Comparison of ENCODE assay signal across 1 cellular context in the genomic region with DNA sequence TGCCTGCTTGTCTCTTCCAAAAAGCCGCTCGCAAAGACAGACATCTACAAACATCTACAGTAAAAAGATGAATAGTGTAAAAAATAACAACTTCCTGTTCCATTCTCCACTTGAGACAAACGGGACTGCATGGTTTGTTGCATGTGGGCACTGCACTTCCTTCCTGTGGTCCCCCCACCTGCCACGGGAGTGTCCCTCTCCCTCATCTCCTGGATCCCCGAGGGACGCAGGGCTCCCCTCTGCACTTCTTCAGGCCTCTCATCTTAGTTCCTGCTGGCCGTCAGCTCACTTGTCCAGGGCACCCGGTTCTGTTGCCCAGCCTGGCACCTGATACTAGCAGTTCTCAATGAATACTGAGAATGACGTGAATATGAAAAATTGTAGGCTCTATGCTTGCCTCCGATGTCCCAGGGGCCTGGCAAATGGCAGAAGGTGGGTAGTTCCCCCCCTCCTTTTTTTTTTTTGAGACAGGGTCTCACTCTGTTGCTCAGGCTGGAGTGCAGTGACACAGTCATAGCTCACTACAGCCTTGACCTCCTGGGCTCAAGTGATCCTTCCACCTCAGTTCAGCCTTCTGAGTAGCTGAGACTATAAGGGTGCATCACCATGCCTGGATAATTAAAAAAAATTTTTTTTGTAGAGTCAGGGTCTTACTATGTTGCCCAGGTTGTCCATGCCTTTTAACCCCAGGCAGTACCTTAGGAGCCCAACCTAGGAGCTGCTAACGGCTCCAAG.
TF ChIP-seq lines count a peak whose summit lies in the region.

No MANE protein-coding gene starts in this region.

TF ChIP-seq in GM12878, 131 proteins besides CTCF, POLR2A, EP300 and RAD21 (continued from another document and continues in another):
- TF ChIP-seq, protein P1, sequence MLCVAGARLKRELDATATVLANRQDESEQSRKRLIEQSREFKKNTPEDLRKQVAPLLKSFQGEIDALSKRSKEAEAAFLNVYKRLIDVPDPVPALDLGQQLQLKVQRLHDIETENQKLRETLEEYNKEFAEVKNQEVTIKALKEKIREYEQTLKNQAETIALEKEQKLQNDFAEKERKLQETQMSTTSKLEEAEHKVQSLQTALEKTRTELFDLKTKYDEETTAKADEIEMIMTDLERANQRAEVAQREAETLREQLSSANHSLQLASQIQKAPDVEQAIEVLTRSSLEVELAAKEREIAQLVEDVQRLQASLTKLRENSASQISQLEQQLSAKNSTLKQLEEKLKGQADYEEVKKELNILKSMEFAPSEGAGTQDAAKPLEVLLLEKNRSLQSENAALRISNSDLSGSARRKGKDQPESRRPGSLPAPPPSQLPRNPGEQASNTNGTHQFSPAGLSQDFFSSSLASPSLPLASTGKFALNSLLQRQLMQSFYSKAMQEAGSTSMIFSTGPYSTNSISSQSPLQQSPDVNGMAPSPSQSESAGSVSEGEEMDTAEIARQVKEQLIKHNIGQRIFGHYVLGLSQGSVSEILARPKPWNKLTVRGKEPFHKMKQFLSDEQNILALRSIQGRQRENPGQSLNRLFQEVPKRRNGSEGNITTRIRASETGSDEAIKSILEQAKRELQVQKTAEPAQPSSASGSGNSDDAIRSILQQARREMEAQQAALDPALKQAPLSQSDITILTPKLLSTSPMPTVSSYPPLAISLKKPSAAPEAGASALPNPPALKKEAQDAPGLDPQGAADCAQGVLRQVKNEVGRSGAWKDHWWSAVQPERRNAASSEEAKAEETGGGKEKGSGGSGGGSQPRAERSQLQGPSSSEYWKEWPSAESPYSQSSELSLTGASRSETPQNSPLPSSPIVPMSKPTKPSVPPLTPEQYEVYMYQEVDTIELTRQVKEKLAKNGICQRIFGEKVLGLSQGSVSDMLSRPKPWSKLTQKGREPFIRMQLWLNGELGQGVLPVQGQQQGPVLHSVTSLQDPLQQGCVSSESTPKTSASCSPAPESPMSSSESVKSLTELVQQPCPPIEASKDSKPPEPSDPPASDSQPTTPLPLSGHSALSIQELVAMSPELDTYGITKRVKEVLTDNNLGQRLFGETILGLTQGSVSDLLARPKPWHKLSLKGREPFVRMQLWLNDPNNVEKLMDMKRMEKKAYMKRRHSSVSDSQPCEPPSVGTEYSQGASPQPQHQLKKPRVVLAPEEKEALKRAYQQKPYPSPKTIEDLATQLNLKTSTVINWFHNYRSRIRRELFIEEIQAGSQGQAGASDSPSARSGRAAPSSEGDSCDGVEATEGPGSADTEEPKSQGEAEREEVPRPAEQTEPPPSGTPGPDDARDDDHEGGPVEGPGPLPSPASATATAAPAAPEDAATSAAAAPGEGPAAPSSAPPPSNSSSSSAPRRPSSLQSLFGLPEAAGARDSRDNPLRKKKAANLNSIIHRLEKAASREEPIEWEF (IDR thresholded peaks at IDR 0.05; ENCODE audit: insufficient replicate concordance, low read depth, low read length): no peak
- TF ChIP-seq RB1 (IDR thresholded peaks at IDR 0.05; ENCODE audit: borderline replicate concordance) (no peak), POU2F2 (IDR thresholded peaks at IDR 0.05; ENCODE audit: borderline replicate concordance, low read depth, low read length) (no peak), ETV6 (conservative IDR thresholded peaks at IDR 0.05 in 1 of 2, IDR thresholded peaks at IDR 0.05 in 1 of 2; ENCODE audit: borderline replicate concordance in 1 of 2, low read depth in 1 of 2) (peak in 1 of 2 experiments; percentile 92; a peak in 2 of 4 replicates), ZNF274 (IDR thresholded peaks at IDR 0.05; ENCODE audit: insufficient read depth, insufficient read length) (no peak), SPI1 (IDR thresholded peaks at IDR 0.05; ENCODE audit: borderline replicate concordance, insufficient read depth, low read depth, low read length) (peak; percentile 57; the same call in 1 of the 2 replicates), SRF (IDR thresholded peaks at IDR 0.05; ENCODE audit: low read depth in 2 of 2, low read length in 2 of 2) (no peak), CHD1 (IDR thresholded peaks at IDR 0.05; ENCODE audit: low read depth, low read length) (no peak), SREBF2 (IDR thresholded peaks at IDR 0.05; ENCODE audit: low read length) (no peak), FOXM1 (IDR thresholded peaks at IDR 0.05; ENCODE audit: low read depth, low read length) (no peak), SIN3A (IDR thresholded peaks at IDR 0.05; ENCODE audit: low read depth, low read length) (no peak), RFX5 (IDR thresholded peaks at IDR 0.05; ENCODE audit: low read depth, low read length) (no peak), EGR1 (IDR thresholded peaks at IDR 0.05; ENCODE audit: borderline replicate concordance in 1 of 2, low read depth in 2 of 2, low read length in 2 of 2) (peak in 1 of 2 experiments; percentile 42; a peak in 1 of 3 replicates), EZH2 (IDR thresholded peaks at IDR 0.05; ENCODE audit: borderline replicate concordance, control insufficient read depth, low read depth, low read length) (no peak), GABPA (IDR thresholded peaks at IDR 0.05; ENCODE audit: low read depth) (no peak), BCL11A (IDR thresholded peaks at IDR 0.05; ENCODE audit: low read depth, low read length) (no peak), POLR2AphosphoS5 (IDR thresholded peaks at IDR 0.05; ENCODE audit: low read length) (no peak), ZSCAN29 (IDR thresholded peaks at IDR 0.05) (no peak), BACH1 (IDR thresholded peaks at IDR 0.05; ENCODE audit: borderline replicate concordance) (no peak), IRF4 (IDR thresholded peaks at IDR 0.05; ENCODE audit: low read depth, low read length) (0 out of 2 replicates have a peak, but pooled peaks have one; percentile 26), LARP7 (IDR thresholded peaks at IDR 0.05) (no peak), PAX8 (IDR thresholded peaks at IDR 0.05) (no peak), ZZZ3 (IDR thresholded peaks at IDR 0.05; ENCODE audit: control insufficient read depth, insufficient read length, low read depth) (no peak), STAT1 (conservative IDR thresholded peaks at IDR 0.05) (no peak), CHD4 (IDR thresholded peaks at IDR 0.05) (no peak), SUZ12 (IDR thresholded peaks at IDR 0.05; ENCODE audit: unreplicated experiment) (no peak), ZNF217 (IDR thresholded peaks at IDR 0.05) (no peak), NFYA (IDR thresholded peaks at IDR 0.05; ENCODE audit: borderline replicate concordance, low read depth, low read length) (no peak), TCF12 (IDR thresholded peaks at IDR 0.05; ENCODE audit: low read depth, low read length) (peak; percentile 65; the same call in 1 of the 2 replicates)
- TF ChIP-seq, protein P2, sequence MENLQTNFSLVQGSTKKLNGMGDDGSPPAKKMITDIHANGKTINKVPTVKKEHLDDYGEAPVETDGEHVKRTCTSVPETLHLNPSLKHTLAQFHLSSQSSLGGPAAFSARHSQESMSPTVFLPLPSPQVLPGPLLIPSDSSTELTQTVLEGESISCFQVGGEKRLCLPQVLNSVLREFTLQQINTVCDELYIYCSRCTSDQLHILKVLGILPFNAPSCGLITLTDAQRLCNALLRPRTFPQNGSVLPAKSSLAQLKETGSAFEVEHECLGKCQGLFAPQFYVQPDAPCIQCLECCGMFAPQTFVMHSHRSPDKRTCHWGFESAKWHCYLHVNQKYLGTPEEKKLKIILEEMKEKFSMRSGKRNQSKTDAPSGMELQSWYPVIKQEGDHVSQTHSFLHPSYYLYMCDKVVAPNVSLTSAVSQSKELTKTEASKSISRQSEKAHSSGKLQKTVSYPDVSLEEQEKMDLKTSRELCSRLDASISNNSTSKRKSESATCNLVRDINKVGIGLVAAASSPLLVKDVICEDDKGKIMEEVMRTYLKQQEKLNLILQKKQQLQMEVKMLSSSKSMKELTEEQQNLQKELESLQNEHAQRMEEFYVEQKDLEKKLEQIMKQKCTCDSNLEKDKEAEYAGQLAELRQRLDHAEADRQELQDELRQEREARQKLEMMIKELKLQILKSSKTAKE (IDR thresholded peaks at IDR 0.05; ENCODE audit: low read depth, poor library complexity, severe bottlenecking): no peak
- TF ChIP-seq, protein P3, sequence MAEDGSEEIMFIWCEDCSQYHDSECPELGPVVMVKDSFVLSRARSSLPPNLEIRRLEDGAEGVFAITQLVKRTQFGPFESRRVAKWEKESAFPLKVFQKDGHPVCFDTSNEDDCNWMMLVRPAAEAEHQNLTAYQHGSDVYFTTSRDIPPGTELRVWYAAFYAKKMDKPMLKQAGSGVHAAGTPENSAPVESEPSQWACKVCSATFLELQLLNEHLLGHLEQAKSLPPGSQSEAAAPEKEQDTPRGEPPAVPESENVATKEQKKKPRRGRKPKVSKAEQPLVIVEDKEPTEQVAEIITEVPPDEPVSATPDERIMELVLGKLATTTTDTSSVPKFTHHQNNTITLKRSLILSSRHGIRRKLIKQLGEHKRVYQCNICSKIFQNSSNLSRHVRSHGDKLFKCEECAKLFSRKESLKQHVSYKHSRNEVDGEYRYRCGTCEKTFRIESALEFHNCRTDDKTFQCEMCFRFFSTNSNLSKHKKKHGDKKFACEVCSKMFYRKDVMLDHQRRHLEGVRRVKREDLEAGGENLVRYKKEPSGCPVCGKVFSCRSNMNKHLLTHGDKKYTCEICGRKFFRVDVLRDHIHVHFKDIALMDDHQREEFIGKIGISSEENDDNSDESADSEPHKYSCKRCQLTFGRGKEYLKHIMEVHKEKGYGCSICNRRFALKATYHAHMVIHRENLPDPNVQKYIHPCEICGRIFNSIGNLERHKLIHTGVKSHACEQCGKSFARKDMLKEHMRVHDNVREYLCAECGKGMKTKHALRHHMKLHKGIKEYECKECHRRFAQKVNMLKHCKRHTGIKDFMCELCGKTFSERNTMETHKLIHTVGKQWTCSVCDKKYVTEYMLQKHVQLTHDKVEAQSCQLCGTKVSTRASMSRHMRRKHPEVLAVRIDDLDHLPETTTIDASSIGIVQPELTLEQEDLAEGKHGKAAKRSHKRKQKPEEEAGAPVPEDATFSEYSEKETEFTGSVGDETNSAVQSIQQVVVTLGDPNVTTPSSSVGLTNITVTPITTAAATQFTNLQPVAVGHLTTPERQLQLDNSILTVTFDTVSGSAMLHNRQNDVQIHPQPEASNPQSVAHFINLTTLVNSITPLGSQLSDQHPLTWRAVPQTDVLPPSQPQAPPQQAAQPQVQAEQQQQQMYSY (CRISPR knock-in tag; IDR thresholded peaks at IDR 0.05): no peak
- TF ChIP-seq, protein P4, sequence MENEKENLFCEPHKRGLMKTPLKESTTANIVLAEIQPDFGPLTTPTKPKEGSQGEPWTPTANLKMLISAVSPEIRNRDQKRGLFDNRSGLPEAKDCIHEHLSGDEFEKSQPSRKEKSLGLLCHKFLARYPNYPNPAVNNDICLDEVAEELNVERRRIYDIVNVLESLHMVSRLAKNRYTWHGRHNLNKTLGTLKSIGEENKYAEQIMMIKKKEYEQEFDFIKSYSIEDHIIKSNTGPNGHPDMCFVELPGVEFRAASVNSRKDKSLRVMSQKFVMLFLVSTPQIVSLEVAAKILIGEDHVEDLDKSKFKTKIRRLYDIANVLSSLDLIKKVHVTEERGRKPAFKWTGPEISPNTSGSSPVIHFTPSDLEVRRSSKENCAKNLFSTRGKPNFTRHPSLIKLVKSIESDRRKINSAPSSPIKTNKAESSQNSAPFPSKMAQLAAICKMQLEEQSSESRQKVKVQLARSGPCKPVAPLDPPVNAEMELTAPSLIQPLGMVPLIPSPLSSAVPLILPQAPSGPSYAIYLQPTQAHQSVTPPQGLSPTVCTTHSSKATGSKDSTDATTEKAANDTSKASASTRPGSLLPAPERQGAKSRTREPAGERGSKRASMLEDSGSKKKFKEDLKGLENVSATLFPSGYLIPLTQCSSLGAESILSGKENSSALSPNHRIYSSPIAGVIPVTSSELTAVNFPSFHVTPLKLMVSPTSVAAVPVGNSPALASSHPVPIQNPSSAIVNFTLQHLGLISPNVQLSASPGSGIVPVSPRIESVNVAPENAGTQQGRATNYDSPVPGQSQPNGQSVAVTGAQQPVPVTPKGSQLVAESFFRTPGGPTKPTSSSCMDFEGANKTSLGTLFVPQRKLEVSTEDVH (IDR thresholded peaks at IDR 0.05; ENCODE audit: low read depth, partially characterized antibody): no peak
- TF ChIP-seq, protein P5, sequence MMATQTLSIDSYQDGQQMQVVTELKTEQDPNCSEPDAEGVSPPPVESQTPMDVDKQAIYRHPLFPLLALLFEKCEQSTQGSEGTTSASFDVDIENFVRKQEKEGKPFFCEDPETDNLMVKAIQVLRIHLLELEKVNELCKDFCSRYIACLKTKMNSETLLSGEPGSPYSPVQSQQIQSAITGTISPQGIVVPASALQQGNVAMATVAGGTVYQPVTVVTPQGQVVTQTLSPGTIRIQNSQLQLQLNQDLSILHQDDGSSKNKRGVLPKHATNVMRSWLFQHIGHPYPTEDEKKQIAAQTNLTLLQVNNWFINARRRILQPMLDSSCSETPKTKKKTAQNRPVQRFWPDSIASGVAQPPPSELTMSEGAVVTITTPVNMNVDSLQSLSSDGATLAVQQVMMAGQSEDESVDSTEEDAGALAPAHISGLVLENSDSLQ (IDR thresholded peaks at IDR 0.05): no peak
- TF ChIP-seq, protein P6, sequence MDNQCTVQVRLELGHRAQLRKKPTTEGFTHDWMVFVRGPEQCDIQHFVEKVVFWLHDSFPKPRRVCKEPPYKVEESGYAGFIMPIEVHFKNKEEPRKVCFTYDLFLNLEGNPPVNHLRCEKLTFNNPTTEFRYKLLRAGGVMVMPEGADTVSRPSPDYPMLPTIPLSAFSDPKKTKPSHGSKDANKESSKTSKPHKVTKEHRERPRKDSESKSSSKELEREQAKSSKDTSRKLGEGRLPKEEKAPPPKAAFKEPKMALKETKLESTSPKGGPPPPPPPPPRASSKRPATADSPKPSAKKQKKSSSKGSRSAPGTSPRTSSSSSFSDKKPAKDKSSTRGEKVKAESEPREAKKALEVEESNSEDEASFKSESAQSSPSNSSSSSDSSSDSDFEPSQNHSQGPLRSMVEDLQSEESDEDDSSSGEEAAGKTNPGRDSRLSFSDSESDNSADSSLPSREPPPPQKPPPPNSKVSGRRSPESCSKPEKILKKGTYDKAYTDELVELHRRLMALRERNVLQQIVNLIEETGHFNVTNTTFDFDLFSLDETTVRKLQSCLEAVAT (IDR thresholded peaks at IDR 0.05): no peak
- TF ChIP-seq, protein P7, sequence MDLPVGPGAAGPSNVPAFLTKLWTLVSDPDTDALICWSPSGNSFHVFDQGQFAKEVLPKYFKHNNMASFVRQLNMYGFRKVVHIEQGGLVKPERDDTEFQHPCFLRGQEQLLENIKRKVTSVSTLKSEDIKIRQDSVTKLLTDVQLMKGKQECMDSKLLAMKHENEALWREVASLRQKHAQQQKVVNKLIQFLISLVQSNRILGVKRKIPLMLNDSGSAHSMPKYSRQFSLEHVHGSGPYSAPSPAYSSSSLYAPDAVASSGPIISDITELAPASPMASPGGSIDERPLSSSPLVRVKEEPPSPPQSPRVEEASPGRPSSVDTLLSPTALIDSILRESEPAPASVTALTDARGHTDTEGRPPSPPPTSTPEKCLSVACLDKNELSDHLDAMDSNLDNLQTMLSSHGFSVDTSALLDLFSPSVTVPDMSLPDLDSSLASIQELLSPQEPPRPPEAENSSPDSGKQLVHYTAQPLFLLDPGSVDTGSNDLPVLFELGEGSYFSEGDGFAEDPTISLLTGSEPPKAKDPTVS (IDR thresholded peaks at IDR 0.05; ENCODE audit: low read depth, low read length): no peak
